1 cellular context compared by ENCODE assay signal in the genomic region with DNA sequence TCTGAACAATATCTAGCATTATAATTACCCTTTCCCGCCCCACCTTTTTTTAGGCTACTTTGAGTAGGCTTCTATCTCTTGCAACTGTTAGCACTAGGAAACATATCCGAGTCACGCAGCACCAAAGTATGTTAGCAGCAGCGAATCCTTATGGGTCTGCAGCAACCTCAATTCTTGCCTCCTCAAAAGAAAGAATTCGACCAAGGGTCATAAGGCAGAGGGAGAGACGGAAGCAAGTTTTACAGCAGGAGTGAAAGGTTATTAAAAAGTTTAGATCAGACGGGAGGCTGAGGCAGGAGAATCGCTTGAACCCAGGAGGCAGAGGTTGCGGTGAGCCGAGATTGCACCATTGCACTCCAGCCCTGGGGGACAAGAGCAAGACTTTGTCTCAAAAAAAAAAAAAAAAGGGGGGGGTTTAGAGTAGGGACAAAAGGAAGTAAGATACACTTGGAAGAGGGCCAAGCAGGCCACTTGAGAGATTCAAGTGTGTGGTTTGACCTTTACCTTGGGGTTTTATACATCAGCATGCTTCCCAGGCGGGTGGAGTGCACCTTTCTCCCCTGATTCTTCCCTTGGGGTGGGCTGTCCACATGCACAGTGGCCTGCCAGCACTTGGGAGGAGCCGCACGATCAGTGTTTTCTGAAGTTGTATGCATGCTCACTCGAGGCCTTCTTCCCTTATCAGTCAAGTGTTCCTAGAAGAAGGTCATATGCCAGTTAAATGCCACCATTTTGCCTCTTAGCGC.
A peak's percentile ranks its signal among the peaks of the same experiment; 100 is the strongest.
TF ChIP-seq lines count a peak whose summit lies in the region.

No MANE protein-coding gene starts in this region.

TF ChIP-seq in K562, 482 proteins besides CTCF, POLR2A, EP300 and RAD21 (continued from another document and continues in another):
- TF ChIP-seq, protein P1, sequence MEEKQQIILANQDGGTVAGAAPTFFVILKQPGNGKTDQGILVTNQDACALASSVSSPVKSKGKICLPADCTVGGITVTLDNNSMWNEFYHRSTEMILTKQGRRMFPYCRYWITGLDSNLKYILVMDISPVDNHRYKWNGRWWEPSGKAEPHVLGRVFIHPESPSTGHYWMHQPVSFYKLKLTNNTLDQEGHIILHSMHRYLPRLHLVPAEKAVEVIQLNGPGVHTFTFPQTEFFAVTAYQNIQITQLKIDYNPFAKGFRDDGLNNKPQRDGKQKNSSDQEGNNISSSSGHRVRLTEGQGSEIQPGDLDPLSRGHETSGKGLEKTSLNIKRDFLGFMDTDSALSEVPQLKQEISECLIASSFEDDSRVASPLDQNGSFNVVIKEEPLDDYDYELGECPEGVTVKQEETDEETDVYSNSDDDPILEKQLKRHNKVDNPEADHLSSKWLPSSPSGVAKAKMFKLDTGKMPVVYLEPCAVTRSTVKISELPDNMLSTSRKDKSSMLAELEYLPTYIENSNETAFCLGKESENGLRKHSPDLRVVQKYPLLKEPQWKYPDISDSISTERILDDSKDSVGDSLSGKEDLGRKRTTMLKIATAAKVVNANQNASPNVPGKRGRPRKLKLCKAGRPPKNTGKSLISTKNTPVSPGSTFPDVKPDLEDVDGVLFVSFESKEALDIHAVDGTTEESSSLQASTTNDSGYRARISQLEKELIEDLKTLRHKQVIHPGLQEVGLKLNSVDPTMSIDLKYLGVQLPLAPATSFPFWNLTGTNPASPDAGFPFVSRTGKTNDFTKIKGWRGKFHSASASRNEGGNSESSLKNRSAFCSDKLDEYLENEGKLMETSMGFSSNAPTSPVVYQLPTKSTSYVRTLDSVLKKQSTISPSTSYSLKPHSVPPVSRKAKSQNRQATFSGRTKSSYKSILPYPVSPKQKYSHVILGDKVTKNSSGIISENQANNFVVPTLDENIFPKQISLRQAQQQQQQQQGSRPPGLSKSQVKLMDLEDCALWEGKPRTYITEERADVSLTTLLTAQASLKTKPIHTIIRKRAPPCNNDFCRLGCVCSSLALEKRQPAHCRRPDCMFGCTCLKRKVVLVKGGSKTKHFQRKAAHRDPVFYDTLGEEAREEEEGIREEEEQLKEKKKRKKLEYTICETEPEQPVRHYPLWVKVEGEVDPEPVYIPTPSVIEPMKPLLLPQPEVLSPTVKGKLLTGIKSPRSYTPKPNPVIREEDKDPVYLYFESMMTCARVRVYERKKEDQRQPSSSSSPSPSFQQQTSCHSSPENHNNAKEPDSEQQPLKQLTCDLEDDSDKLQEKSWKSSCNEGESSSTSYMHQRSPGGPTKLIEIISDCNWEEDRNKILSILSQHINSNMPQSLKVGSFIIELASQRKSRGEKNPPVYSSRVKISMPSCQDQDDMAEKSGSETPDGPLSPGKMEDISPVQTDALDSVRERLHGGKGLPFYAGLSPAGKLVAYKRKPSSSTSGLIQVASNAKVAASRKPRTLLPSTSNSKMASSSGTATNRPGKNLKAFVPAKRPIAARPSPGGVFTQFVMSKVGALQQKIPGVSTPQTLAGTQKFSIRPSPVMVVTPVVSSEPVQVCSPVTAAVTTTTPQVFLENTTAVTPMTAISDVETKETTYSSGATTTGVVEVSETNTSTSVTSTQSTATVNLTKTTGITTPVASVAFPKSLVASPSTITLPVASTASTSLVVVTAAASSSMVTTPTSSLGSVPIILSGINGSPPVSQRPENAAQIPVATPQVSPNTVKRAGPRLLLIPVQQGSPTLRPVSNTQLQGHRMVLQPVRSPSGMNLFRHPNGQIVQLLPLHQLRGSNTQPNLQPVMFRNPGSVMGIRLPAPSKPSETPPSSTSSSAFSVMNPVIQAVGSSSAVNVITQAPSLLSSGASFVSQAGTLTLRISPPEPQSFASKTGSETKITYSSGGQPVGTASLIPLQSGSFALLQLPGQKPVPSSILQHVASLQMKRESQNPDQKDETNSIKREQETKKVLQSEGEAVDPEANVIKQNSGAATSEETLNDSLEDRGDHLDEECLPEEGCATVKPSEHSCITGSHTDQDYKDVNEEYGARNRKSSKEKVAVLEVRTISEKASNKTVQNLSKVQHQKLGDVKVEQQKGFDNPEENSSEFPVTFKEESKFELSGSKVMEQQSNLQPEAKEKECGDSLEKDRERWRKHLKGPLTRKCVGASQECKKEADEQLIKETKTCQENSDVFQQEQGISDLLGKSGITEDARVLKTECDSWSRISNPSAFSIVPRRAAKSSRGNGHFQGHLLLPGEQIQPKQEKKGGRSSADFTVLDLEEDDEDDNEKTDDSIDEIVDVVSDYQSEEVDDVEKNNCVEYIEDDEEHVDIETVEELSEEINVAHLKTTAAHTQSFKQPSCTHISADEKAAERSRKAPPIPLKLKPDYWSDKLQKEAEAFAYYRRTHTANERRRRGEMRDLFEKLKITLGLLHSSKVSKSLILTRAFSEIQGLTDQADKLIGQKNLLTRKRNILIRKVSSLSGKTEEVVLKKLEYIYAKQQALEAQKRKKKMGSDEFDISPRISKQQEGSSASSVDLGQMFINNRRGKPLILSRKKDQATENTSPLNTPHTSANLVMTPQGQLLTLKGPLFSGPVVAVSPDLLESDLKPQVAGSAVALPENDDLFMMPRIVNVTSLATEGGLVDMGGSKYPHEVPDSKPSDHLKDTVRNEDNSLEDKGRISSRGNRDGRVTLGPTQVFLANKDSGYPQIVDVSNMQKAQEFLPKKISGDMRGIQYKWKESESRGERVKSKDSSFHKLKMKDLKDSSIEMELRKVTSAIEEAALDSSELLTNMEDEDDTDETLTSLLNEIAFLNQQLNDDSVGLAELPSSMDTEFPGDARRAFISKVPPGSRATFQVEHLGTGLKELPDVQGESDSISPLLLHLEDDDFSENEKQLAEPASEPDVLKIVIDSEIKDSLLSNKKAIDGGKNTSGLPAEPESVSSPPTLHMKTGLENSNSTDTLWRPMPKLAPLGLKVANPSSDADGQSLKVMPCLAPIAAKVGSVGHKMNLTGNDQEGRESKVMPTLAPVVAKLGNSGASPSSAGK (IDR thresholded peaks at IDR 0.05), result peak; percentile 68
- peak; percentile 11; the same call in 1 of the 2 replicates for TF ChIP-seq SOX6 (IDR thresholded peaks at IDR 0.05)
- TF ChIP-seq NFIC (IDR thresholded peaks at IDR 0.05), result peak; percentile 85
- TF ChIP-seq, protein P2, sequence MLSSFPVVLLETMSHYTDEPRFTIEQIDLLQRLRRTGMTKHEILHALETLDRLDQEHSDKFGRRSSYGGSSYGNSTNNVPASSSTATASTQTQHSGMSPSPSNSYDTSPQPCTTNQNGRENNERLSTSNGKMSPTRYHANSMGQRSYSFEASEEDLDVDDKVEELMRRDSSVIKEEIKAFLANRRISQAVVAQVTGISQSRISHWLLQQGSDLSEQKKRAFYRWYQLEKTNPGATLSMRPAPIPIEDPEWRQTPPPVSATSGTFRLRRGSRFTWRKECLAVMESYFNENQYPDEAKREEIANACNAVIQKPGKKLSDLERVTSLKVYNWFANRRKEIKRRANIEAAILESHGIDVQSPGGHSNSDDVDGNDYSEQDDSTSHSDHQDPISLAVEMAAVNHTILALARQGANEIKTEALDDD (IDR thresholded peaks at IDR 0.05), result no peak
- TF ChIP-seq ATF7 (IDR thresholded peaks at IDR 0.05), result peak; percentile 42; the same call in 1 of the 2 replicates
- TF ChIP-seq RCOR1 (IDR thresholded peaks at IDR 0.05; ENCODE audit: borderline replicate concordance in 1 of 2, low read depth in 2 of 2, low read length in 2 of 2), result peak in 1 of 2 experiments; percentile 63; a peak in 2 of 4 replicates
- TF ChIP-seq ELF1 (tag; IDR thresholded peaks at IDR 0.05), result 0 out of 2 replicates have a peak, but pooled peaks have one; percentile 21
- no peak for TF ChIP-seq ZNF609 (CRISPR knock-in tag; IDR thresholded peaks at IDR 0.05; ENCODE audit: borderline replicate concordance)
- no peak for TF ChIP-seq RNF219 (CRISPR knock-in tag; IDR thresholded peaks at IDR 0.05)
- no peak for TF ChIP-seq ARHGAP35 (IDR thresholded peaks at IDR 0.05; ENCODE audit: partially characterized antibody)
- peak; percentile 91 for TF ChIP-seq PRDM10 (IDR thresholded peaks at IDR 0.05; ENCODE audit: partially characterized antibody)
- TF ChIP-seq CEBPB (tag; IDR thresholded peaks at IDR 0.05), result 0 out of 2 replicates have a peak, but pooled peaks have one; percentile 10
- no peak for TF ChIP-seq TEAD2 (tag; IDR thresholded peaks at IDR 0.05)
- TF ChIP-seq ZNF184 (CRISPR knock-in tag; IDR thresholded peaks at IDR 0.05), result no peak
- TF ChIP-seq FOXM1 (IDR thresholded peaks at IDR 0.05; ENCODE audit: low read depth), result no peak
- no peak for TF ChIP-seq FOXM1 (CRISPR knock-in tag; IDR thresholded peaks at IDR 0.05; ENCODE audit: low read depth)
- TF ChIP-seq, protein P3, sequence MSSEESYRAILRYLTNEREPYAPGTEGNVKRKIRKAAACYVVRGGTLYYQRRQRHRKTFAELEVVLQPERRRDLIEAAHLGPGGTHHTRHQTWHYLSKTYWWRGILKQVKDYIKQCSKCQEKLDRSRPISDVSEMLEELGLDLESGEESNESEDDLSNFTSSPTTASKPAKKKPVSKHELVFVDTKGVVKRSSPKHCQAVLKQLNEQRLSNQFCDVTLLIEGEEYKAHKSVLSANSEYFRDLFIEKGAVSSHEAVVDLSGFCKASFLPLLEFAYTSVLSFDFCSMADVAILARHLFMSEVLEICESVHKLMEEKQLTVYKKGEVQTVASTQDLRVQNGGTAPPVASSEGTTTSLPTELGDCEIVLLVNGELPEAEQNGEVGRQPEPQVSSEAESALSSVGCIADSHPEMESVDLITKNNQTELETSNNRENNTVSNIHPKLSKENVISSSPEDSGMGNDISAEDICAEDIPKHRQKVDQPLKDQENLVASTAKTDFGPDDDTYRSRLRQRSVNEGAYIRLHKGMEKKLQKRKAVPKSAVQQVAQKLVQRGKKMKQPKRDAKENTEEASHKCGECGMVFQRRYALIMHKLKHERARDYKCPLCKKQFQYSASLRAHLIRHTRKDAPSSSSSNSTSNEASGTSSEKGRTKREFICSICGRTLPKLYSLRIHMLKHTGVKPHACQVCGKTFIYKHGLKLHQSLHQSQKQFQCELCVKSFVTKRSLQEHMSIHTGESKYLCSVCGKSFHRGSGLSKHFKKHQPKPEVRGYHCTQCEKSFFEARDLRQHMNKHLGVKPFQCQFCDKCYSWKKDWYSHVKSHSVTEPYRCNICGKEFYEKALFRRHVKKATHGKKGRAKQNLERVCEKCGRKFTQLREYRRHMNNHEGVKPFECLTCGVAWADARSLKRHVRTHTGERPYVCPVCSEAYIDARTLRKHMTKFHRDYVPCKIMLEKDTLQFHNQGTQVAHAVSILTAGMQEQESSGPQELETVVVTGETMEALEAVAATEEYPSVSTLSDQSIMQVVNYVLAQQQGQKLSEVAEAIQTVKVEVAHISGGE (CRISPR knock-in tag; IDR thresholded peaks at IDR 0.05), result 0 out of 6 replicates have a peak, but pooled peaks of 1 of the 3 experiments have one; percentile 40
- peak; percentile 22 to 26; a peak in 1 of 4 replicates for TF ChIP-seq KDM1A (IDR thresholded peaks at IDR 0.05)
